17 cellular contexts compared by ENCODE assay signal in the genomic region with DNA sequence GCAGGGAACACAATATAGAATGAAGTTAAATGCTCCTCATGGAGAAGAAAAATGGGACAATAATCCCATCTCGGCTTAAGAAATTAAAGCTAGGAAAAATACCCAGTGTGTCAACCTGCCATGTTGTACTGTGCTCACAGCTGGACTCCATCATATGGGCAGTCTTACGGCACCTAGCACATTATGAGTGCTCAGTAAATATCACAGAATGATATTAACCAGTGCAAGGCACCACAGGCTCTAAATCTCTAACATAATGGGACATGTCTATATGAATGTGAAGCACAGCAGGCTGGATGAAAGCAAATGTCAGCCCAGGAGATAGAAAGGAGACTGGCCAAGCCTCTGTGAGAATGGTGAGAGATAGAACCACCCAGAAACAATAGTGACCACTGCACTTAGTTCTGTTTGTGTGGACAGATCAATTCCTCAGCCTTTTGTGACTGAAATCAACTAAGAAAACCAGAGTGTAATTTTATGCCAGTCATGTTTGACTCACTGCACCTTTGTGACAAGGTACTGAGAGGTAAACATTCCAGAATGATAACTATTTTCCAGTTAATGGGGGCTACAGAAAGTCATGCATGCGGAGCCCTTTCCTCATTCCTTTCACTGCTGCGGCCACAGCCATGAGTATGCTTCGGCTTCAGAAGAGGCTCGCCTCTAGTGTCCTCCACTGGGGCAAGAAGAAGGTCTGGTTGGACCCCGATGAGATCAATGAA.
DNase-seq lines count a peak whose midpoint lies in the region; FAIRE-seq and TF ChIP-seq lines count a peak whose summit lies in the region.
"Had no signal": no experiment of that assay in that cellular context is flagged by ENCODE, and none has a peak within 500 bp of the region (broad histone marks: within the 10 kb centered on the region; RNA-seq: fewer than 3 reads in every experiment).

No MANE protein-coding gene starts in this region.

- WGBS in H1 (ENCODE audit: extremely low coverage in 1 of 2, insufficient coverage in 1 of 2, insufficient read length in 1 of 2, insufficient replicate concordance in 2 of 2, low coverage in 1 of 2, low lambda C conversion rate in 2 of 2, missing lambda C conversion rate in 1 of 2), 2 experiments, result 86% methylated on average over 7 of the region's 7 CpGs; no CpG with 5 or more reads in 1 of the 2 experiments

- no peak overlapping the region for H3K14ac ChIP-seq in H1 (ENCODE audit: insufficient read length)

- H3K9ac ChIP-seq in HUES48 (ENCODE audit: low read depth, low read length) (no peak overlapping the region), H1 (replicated peaks in 1 of 4; ENCODE audit: extremely low read depth in 1 of 4, low read depth in 3 of 4, low read length in 3 of 4) (no peak overlapping the region)
- H3K9ac ChIP-seq: BLaER1 treated with 17β-estradiol and CSF1 and Interleukin-3, amounts not matched to agents 10 nM and 100 nM had no signal

- no peaks in the 10 kb centered on the region for H3K79me1 ChIP-seq in H1 (ENCODE audit: low read depth, low read length)

- TF ChIP-seq POLR2A in H1 (IDR thresholded peaks at IDR 0.05; ENCODE audit: control extremely low read depth in 1 of 2, low read depth in 2 of 2, low read length in 2 of 2), result no peak

- no peak overlapping the region for H4K5ac ChIP-seq in H1 (ENCODE audit: insufficient read length, low read depth, low read length)

- no peak overlapping the region for H2AFZ ChIP-seq in H1 (ENCODE audit: low read length)

- H3K23ac ChIP-seq in H1 (ENCODE audit: insufficient read length), result no peak overlapping the region

- no peak overlapping the region for H2BK15ac ChIP-seq in H1 (ENCODE audit: low read length)

- no peak for TF ChIP-seq CTCF in H1 (IDR thresholded peaks at IDR 0.05; ENCODE audit: control extremely low read depth in 1 of 3, insufficient read depth in 1 of 3, low read depth in 1 of 3, low read length in 3 of 3)
- TF ChIP-seq CTCF in GM20000 (IDR thresholded peaks at IDR 0.05; ENCODE audit: extremely low read depth, missing control alignments), result no peak

- H3K36me3 ChIP-seq in HUES48 (ENCODE audit: control insufficient read depth, insufficient read depth, low read length) (no peaks in the 10 kb centered on the region), H1 (ENCODE audit: control insufficient read depth in 2 of 4, insufficient read depth in 4 of 4, low read length in 3 of 4) (no peaks in the 10 kb centered on the region)
- H3K36me3 ChIP-seq: BLaER1 treated with 17β-estradiol and CSF1 and Interleukin-3, amounts not matched to agents 10 nM and 100 nM had no signal

- DNase-seq in NCI-H146 (lab: John Stamatoyannopoulos, UW) (peak; percentile 43), NCI-H146 treated with DMSO at 0.1 percent for 48 hours (lab: John Stamatoyannopoulos, UW; ENCODE audit: unreplicated experiment) (no peak), H1 (ENCODE audit: low read depth in 1 of 2, low spot score in 2 of 2) (no peak), renal cortical epithelial cell (ENCODE audit: low read depth) (peak; percentile 18), GM20000 (ENCODE audit: low spot score) (no peak), substantia nigra (lab: John Stamatoyannopoulos, UW) (no peak)
- DNase-seq in activated CD4-positive, alpha-beta T cell treated with anti-CD3 and anti-CD28 coated beads for 48 hours, result no peak
- DNase-seq: CD4-positive, CD25-positive, alpha-beta regulatory T cell; DMS79; GOT3; HCEC 1CT; HFFc6 had no signal

- POLR2A ChIA-PET in H1 (lab: Charles Lee; ENCODE audit: partially characterized antibody), result no interaction called here

- no peak overlapping the region for H2BK120ac ChIP-seq in H1 (replicated peaks; ENCODE audit: low read depth, low read length)

- FAIRE-seq in H1 (lab: Jason Lieb, UNC), result no peak
- FAIRE-seq: G401.6, GM12891 had no signal

- H3K4ac ChIP-seq in H1 (replicated peaks; ENCODE audit: insufficient read length, low read depth, low read length), result no peak overlapping the region

- TF ChIP-seq EP300 in H1 (IDR thresholded peaks at IDR 0.05; ENCODE audit: borderline replicate concordance in 1 of 2, low read depth in 2 of 2, low read length in 2 of 2), result no peak

- CTCF ChIA-PET in H1 (lab: Charles Lee; ENCODE audit: partially characterized antibody), result interaction anchor here (0.7 kb wide), 1 partner anchor 37 kb away, joined by 3 read pairs; no protein-coding TSS in a partner anchor

- H3K4me3 ChIP-seq in HUES48 (ENCODE audit: low read depth, low read length) (no peak overlapping the region), H1 (ENCODE audit: extremely low read depth in 1 of 4, insufficient read depth in 2 of 4, low read depth in 3 of 4, low read length in 4 of 4) (no peak overlapping the region)
- H3K4me3 ChIP-seq: BLaER1 treated with 17β-estradiol and CSF1 and Interleukin-3, amounts not matched to agents 10 nM and 100 nM had no signal

- no peaks in the 10 kb centered on the region for H3K23me2 ChIP-seq in H1 (ENCODE audit: low read depth, low read length)

- H3K18ac ChIP-seq in H1 (ENCODE audit: extremely low read depth, low read length), result no peak overlapping the region

- H3K27ac ChIP-seq in HUES48 (ENCODE audit: low read depth, low read length) (peak overlapping the region; percentile 16), H1 (ENCODE audit: low read depth, low read length) (no peak overlapping the region), substantia nigra (ENCODE audit: low read depth, low read length, poor library complexity, severe bottlenecking) (no peak overlapping the region)
- H3K27ac ChIP-seq: 22Rv1; BLaER1 treated with 17β-estradiol and CSF1 and Interleukin-3, amounts not matched to agents 10 nM and 100 nM had no signal

- H3K4me2 ChIP-seq in H1 (ENCODE audit: insufficient read depth in 1 of 2, low read depth in 2 of 2, low read length in 2 of 2), result no peak overlapping the region
- H3K4me2 ChIP-seq: BLaER1 treated with 17β-estradiol and CSF1 and Interleukin-3, amounts not matched to agents 10 nM and 100 nM had no signal

- H3K9me3 ChIP-seq in HUES48 (ENCODE audit: control insufficient read depth, insufficient read depth, low read length) (no peaks in the 10 kb centered on the region), H1 (ENCODE audit: insufficient read depth in 2 of 2, low read depth in 1 of 2, low read length in 1 of 2) (no peaks in the 10 kb centered on the region)

- H3K79me2 ChIP-seq in H1 (ENCODE audit: control insufficient read depth in 1 of 2, insufficient read depth in 2 of 2, low read length in 2 of 2), result no peaks in the 10 kb centered on the region

- H4K8ac ChIP-seq in H1 (ENCODE audit: extremely low read depth, insufficient read depth, low read length), result no peak overlapping the region

- H2BK20ac ChIP-seq in H1 (ENCODE audit: low read length), result 0 out of 2 replicates have a peak overlapping the region, but pooled peaks have one; percentile 10

- H4K91ac ChIP-seq in H1 (replicated peaks; ENCODE audit: insufficient read length, low read length), result no peak overlapping the region

- H3K4me1 ChIP-seq in HUES48 (ENCODE audit: control insufficient read depth, insufficient read depth, low read length) (peaks cover 30% of the 10 kb centered on the region), H1 (replicated peaks in 1 of 4; ENCODE audit: control insufficient read depth in 3 of 4, insufficient read depth in 4 of 4, low read length in 3 of 4) (peaks cover 0 to 11% (median 6%) of the 10 kb centered on the region in 4 experiments; a peak in 3 of 7 replicates)
- H3K4me1 ChIP-seq: BLaER1 treated with 17β-estradiol and CSF1 and Interleukin-3, amounts not matched to agents 10 nM and 100 nM had no signal

- H3K27me3 ChIP-seq in HUES48 (ENCODE audit: control insufficient read depth, insufficient read depth, low read length) (no peaks in the 10 kb centered on the region), H1 (replicated peaks in 1 of 4; ENCODE audit: control insufficient read depth in 3 of 4, extremely low read depth in 1 of 4, insufficient read depth in 3 of 4, low read length in 3 of 4) (no peaks in the 10 kb centered on the region)
- H3K27me3 ChIP-seq: BLaER1 treated with 17β-estradiol and CSF1 and Interleukin-3, amounts not matched to agents 10 nM and 100 nM had no signal

- H4K20me1 ChIP-seq in H1 (replicated peaks in 1 of 2; ENCODE audit: control insufficient read depth in 1 of 2, insufficient read depth in 2 of 2, low read length in 2 of 2), result no peaks in the 10 kb centered on the region
- H4K20me1 ChIP-seq: BLaER1 treated with 17β-estradiol and CSF1 and Interleukin-3, amounts not matched to agents 10 nM and 100 nM had no signal

- TF ChIP-seq RAD21 in H1 (IDR thresholded peaks at IDR 0.05 in 1 of 2, conservative IDR thresholded peaks at IDR 0.05 in 1 of 2; ENCODE audit: low read depth in 2 of 2, low read length in 2 of 2), result no peak

- H2BK5ac ChIP-seq in H1 (ENCODE audit: low read depth, low read length), result no peak overlapping the region

- no peak overlapping the region for H3K56ac ChIP-seq in H1 (replicated peaks; ENCODE audit: insufficient read length, low read depth, low read length)

- no peak overlapping the region for H2AK5ac ChIP-seq in H1 (ENCODE audit: low read depth, low read length)

- H2BK12ac ChIP-seq in H1 (ENCODE audit: low read depth, low read length), result no peak overlapping the region

TF ChIP-seq in H1, 55 proteins besides CTCF, POLR2A, EP300 and RAD21:
- TF ChIP-seq SIX5 (IDR thresholded peaks at IDR 0.05; ENCODE audit: low read depth, low read length) (no peak), POLR2AphosphoS5 (IDR thresholded peaks at IDR 0.05; ENCODE audit: low read depth, low read length) (no peak), BRCA1 (IDR thresholded peaks at IDR 0.05; ENCODE audit: low read depth, low read length) (no peak), NRF1 (IDR thresholded peaks at IDR 0.05; ENCODE audit: low read depth, low read length) (no peak), TCF12 (IDR thresholded peaks at IDR 0.05; ENCODE audit: low read depth, low read length) (no peak), TEAD4 (IDR thresholded peaks at IDR 0.05; ENCODE audit: low read depth, low read length) (no peak), KDM1A (IDR thresholded peaks at IDR 0.05; ENCODE audit: borderline replicate concordance, low read length) (no peak), EGR1 (IDR thresholded peaks at IDR 0.05; ENCODE audit: borderline replicate concordance, low read depth, low read length) (no peak), CTBP2 (IDR thresholded peaks at IDR 0.05; ENCODE audit: borderline replicate concordance, insufficient read depth, insufficient read length, low read length) (no peak), CHD1 (IDR thresholded peaks at IDR 0.05; ENCODE audit: low read depth, low read length) (no peak)

Comparison
In these comparisons a context has a peak if more than half of its experiments do, and no peak if none do; other contexts are left out.
1. DNase-seq: peak in NCI-H146 (single experiment) and renal cortical epithelial cell (single experiment); none in NCI-H146 treated with DMSO at 0.1 percent for 48 hours (single experiment), H1 (0 of 2), activated CD4-positive, alpha-beta T cell treated with anti-CD3 and anti-CD28 coated beads for 48 hours (single experiment), GM20000 (single experiment) and substantia nigra (0 of 49).